In genomic region chr20:25127761-25128537, GRCh38 we compare ENCODE assay signal across 2 cellular contexts.
TF ChIP-seq lines count a peak whose summit lies in the region.

No MANE protein-coding gene starts in this region.

TF ChIP-seq in HepG2, 621 proteins besides CTCF, POLR2A, EP300 and RAD21:
- TF ChIP-seq ZNF264 (CRISPR knock-in tag; IDR thresholded peaks at IDR 0.05) (peak; percentile 98), ZNF570 (CRISPR knock-in tag; IDR thresholded peaks at IDR 0.05; ENCODE audit: borderline replicate concordance) (no peak)

TF ChIP-seq in GM12878, 131 proteins besides CTCF, POLR2A, EP300 and RAD21:
- TF ChIP-seq SPI1 (IDR thresholded peaks at IDR 0.05; ENCODE audit: borderline replicate concordance, insufficient read depth, low read depth, low read length) (peak; percentile 13; the same call in 1 of the 2 replicates), HDAC6 (IDR thresholded peaks at IDR 0.05; ENCODE audit: unreplicated experiment) (no peak), SUZ12 (IDR thresholded peaks at IDR 0.05; ENCODE audit: unreplicated experiment) (no peak)
